1 cellular context compared by ENCODE assay signal in the genomic region with DNA sequence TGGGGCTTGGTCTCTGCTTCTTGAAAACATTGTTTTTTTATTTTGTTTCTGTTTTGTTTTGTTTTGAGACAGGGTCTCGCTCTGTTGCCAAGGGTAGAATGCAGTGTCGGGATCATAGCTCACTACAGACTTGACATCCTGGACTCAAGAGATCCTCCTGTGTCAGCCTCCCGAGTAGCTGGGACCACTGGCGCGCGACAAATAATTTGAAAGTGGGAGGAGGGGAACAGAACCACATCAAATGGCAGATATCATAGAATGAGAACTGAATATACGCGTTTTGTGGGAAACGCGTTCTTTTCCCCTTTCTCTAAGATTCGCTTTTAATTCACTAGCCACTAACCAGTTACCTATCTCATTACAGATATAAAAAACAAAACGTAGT.
TF ChIP-seq lines count a peak whose summit lies in the region.

No MANE protein-coding gene starts in this region.

TF ChIP-seq in SK-N-SH, 30 proteins besides CTCF, POLR2A, EP300 and RAD21 (continued from another document):
- TF ChIP-seq, protein P1, sequence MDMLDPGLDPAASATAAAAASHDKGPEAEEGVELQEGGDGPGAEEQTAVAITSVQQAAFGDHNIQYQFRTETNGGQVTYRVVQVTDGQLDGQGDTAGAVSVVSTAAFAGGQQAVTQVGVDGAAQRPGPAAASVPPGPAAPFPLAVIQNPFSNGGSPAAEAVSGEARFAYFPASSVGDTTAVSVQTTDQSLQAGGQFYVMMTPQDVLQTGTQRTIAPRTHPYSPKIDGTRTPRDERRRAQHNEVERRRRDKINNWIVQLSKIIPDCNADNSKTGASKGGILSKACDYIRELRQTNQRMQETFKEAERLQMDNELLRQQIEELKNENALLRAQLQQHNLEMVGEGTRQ (IDR thresholded peaks at IDR 0.05; ENCODE audit: borderline replicate concordance, low read depth, low read length), result no peak
- no peak for TF ChIP-seq RXRA (IDR thresholded peaks at IDR 0.05; ENCODE audit: borderline replicate concordance, low read depth)
- no peak for TF ChIP-seq NRF1 (IDR thresholded peaks at IDR 0.05; ENCODE audit: low read depth, low read length)
- no peak for TF ChIP-seq FOSL2 (IDR thresholded peaks at IDR 0.05; ENCODE audit: borderline replicate concordance, low read depth)
- TF ChIP-seq SMC3 (IDR thresholded peaks at IDR 0.05; ENCODE audit: low read depth, low read length), result no peak
- TF ChIP-seq GATA2 (CRISPR knock-in tag; IDR thresholded peaks at IDR 0.05), result no peak
- no peak for TF ChIP-seq GABPA (IDR thresholded peaks at IDR 0.05; ENCODE audit: low read depth)
- TF ChIP-seq, protein P2, sequence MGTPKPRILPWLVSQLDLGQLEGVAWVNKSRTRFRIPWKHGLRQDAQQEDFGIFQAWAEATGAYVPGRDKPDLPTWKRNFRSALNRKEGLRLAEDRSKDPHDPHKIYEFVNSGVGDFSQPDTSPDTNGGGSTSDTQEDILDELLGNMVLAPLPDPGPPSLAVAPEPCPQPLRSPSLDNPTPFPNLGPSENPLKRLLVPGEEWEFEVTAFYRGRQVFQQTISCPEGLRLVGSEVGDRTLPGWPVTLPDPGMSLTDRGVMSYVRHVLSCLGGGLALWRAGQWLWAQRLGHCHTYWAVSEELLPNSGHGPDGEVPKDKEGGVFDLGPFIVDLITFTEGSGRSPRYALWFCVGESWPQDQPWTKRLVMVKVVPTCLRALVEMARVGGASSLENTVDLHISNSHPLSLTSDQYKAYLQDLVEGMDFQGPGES (IDR thresholded peaks at IDR 0.05; ENCODE audit: low read depth, low read length), result no peak
- TF ChIP-seq MEF2A (IDR thresholded peaks at IDR 0.05; ENCODE audit: borderline replicate concordance, low read depth), result no peak
- TF ChIP-seq FOXM1 (IDR thresholded peaks at IDR 0.05; ENCODE audit: low read depth), result no peak
- TF ChIP-seq RFX5 (IDR thresholded peaks at IDR 0.05; ENCODE audit: low read length), result no peak
- no peak for TF ChIP-seq SIN3A (IDR thresholded peaks at IDR 0.05; ENCODE audit: borderline replicate concordance, low read depth, low read length)
